In the genomic region with DNA sequence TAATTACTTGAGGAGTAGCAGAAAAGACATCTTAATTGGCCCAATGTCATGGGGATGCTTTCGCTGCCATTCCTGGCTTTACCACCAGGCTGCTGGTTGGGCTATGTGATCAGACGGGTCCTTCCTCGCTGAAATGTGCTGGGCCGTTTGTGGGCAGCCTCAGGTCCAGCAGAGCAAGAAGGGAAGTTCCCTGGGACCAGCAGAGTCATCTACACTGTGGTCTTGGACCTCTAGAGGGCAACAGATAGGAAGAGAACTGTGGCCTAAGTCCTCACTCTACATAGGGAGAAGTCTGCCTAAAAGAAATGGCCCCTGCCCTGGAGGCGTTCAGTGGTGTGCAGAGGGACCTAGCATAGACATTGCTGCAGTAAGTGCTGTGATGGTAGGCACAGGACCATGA, we compare ENCODE assay signal across 7 cellular contexts. TPM values are rescaled to one million over a fixed set of nuclear protein-coding genes. Genes with fewer than 3 reads are reported as not detected.
DNase-seq lines count a peak whose midpoint lies in the region; ATAC-seq and TF ChIP-seq lines count a peak whose summit lies in the region.

No MANE protein-coding gene starts in this region.

- peaks cover 10% of the 10 kb centered on the region; the same call in 1 of the 2 replicates for H3K36me3 ChIP-seq in Loucy (ENCODE audit: insufficient read depth, low read length)
- H3K36me3 ChIP-seq in hepatocyte (replicated peaks; ENCODE audit: insufficient read depth, low read depth), result no peaks in the 10 kb centered on the region

- WGBS in hepatocyte (ENCODE audit: low lambda C conversion rate, missing lambda C conversion rate), result 84% methylated on average over 5 of the region's 5 CpGs

- TF ChIP-seq CTCF in Loucy (conservative IDR thresholded peaks at IDR 0.05; ENCODE audit: low read length) (peak; percentile 71), hepatocyte (IDR thresholded peaks at IDR 0.05; ENCODE audit: poor library complexity) (peak; percentile 11)

- intact Hi-C loops in activated T-helper 2 cell treated with anti-CD3 and anti-CD28 coated beads, Interferon-gamma antibody, Interleukin-2, Interleukin-4, amounts not matched to agents 10 μg/mL and 5 μg/mL and 100 μg/mL, durations not matched to agents 14 hours and 24 hours and 36 hours (cut with micrococcal nuclease), result no loop called here

- H3K9me2 ChIP-seq in Loucy (replicated peaks; ENCODE audit: low read depth, low read length) (no peaks in the 10 kb centered on the region), hepatocyte (replicated peaks; ENCODE audit: insufficient read depth) (no peaks in the 10 kb centered on the region)

- peak overlapping the region; percentile 64 for H3K4me3 Mint-ChIP-seq in activated T-helper 2 cell treated with anti-CD3 and anti-CD28 coated beads, Interferon-gamma antibody, Interleukin-2, Interleukin-4, amounts not matched to agents 10 μg/mL and 5 μg/mL and 100 μg/mL, durations not matched to agents 14 hours and 24 hours and 36 hours (ENCODE audit: low read depth)
- H3K4me3 Mint-ChIP-seq in stimulated activated naive CD8-positive, alpha-beta T cell treated with anti-CD3 and anti-CD28 coated beads, Interleukin-15, amount 100 ng/mL, for 72 hours, result peak overlapping the region; percentile 80 to 92

- peak overlapping the region; percentile 41 for H3K4me3 ChIP-seq in Loucy (ENCODE audit: low read length, poor library complexity, severe bottlenecking)
- no peak overlapping the region for H3K4me3 ChIP-seq in hepatocyte

- peak overlapping the region; percentile 95 for H3K27ac Mint-ChIP-seq in activated T-helper 2 cell treated with anti-CD3 and anti-CD28 coated beads, Interferon-gamma antibody, Interleukin-2, Interleukin-4, amounts not matched to agents 10 μg/mL and 5 μg/mL and 100 μg/mL, durations not matched to agents 14 hours and 24 hours and 36 hours
- peak overlapping the region; percentile 15 to 69 for H3K27ac Mint-ChIP-seq in stimulated activated naive CD8-positive, alpha-beta T cell treated with anti-CD3 and anti-CD28 coated beads, Interleukin-15, amount 100 ng/mL, for 72 hours

- H3K27me3 ChIP-seq in Loucy (ENCODE audit: insufficient read depth, low read length, poor library complexity, severe bottlenecking), result no peaks in the 10 kb centered on the region
- no peaks in the 10 kb centered on the region for H3K27me3 ChIP-seq in hepatocyte

- ATAC-seq in GM18498 (IDR thresholded peaks at IDR 0.05; ENCODE audit: unreplicated experiment) (peak; percentile 31), HG03108 (IDR thresholded peaks at IDR 0.05; ENCODE audit: unreplicated experiment) (no peak)
- ATAC-seq in stimulated activated naive CD8-positive, alpha-beta T cell treated with anti-CD3 and anti-CD28 coated beads, Interleukin-15, amount 100 ng/mL, for 72 hours, result peak; percentile 62

- H4K20me1 ChIP-seq in Loucy (ENCODE audit: insufficient read depth, low read length, poor library complexity, severe bottlenecking), result peaks cover 14% of the 10 kb centered on the region
- H4K20me1 ChIP-seq in hepatocyte (ENCODE audit: insufficient read depth, poor library complexity, severe bottlenecking), result peaks cover 9% of the 10 kb centered on the region

- no peaks in the 10 kb centered on the region for H3K27me3 Mint-ChIP-seq in activated T-helper 2 cell treated with anti-CD3 and anti-CD28 coated beads, Interferon-gamma antibody, Interleukin-2, Interleukin-4, amounts not matched to agents 10 μg/mL and 5 μg/mL and 100 μg/mL, durations not matched to agents 14 hours and 24 hours and 36 hours (ENCODE audit: low read depth)
- H3K27me3 Mint-ChIP-seq in stimulated activated naive CD8-positive, alpha-beta T cell treated with anti-CD3 and anti-CD28 coated beads, Interleukin-15, amount 100 ng/mL, for 72 hours, result no peaks in the 10 kb centered on the region

- H2AFZ ChIP-seq in Loucy (ENCODE audit: low read length) (no peak overlapping the region), hepatocyte (no peak overlapping the region)

- H3K27ac ChIP-seq in hepatocyte, result peak overlapping the region; percentile 63

- DNase-seq in activated T-helper 2 cell treated with anti-CD3 and anti-CD28 coated beads, Interferon-gamma antibody, Interleukin-2, Interleukin-4, amounts not matched to agents 10 μg/mL and 5 μg/mL and 100 μg/mL, durations not matched to agents 14 hours and 24 hours and 36 hours (ENCODE audit: low spot score), result no peak
- DNase-seq in hepatocyte (ENCODE audit: low spot score) (no peak), NCI-H1930 (lab: John Stamatoyannopoulos, UW) (no peak)
- DNase-seq in stimulated activated naive CD8-positive, alpha-beta T cell treated with anti-CD3 and anti-CD28 coated beads, Interleukin-15, amount 100 ng/mL, for 72 hours, result peak; percentile 40 to 53

- H3K4me1 ChIP-seq in Loucy (ENCODE audit: insufficient read depth, low read length, poor library complexity, severe bottlenecking), result peaks cover 93% of the 10 kb centered on the region
- H3K4me1 ChIP-seq in hepatocyte (ENCODE audit: insufficient read depth), result peaks cover 17% of the 10 kb centered on the region

- H3K79me2 ChIP-seq in Loucy (ENCODE audit: insufficient read depth, low read length), result peaks cover 95% of the 10 kb centered on the region
- peaks cover 72% of the 10 kb centered on the region for H3K79me2 ChIP-seq in hepatocyte

- no peaks in the 10 kb centered on the region for H3K9me3 Mint-ChIP-seq in activated T-helper 2 cell treated with anti-CD3 and anti-CD28 coated beads, Interferon-gamma antibody, Interleukin-2, Interleukin-4, amounts not matched to agents 10 μg/mL and 5 μg/mL and 100 μg/mL, durations not matched to agents 14 hours and 24 hours and 36 hours
- H3K9me3 Mint-ChIP-seq in stimulated activated naive CD8-positive, alpha-beta T cell treated with anti-CD3 and anti-CD28 coated beads, Interleukin-15, amount 100 ng/mL, for 72 hours, result no peaks in the 10 kb centered on the region

- H3K36me3 Mint-ChIP-seq in activated T-helper 2 cell treated with anti-CD3 and anti-CD28 coated beads, Interferon-gamma antibody, Interleukin-2, Interleukin-4, amounts not matched to agents 10 μg/mL and 5 μg/mL and 100 μg/mL, durations not matched to agents 14 hours and 24 hours and 36 hours (ENCODE audit: low read depth), result peaks cover 77% of the 10 kb centered on the region

- peaks cover 8% of the 10 kb centered on the region; the same call in 1 of the 2 replicates for H3F3A ChIP-seq in Loucy (ENCODE audit: low read depth)

- H3K9me3 ChIP-seq in Loucy (ENCODE audit: insufficient read depth, low read depth, low read length), result no peaks in the 10 kb centered on the region
- no peaks in the 10 kb centered on the region for H3K9me3 ChIP-seq in hepatocyte (ENCODE audit: low read depth)

- H3K4me2 ChIP-seq in Loucy (ENCODE audit: low read depth, low read length, poor library complexity, severe bottlenecking) (peak overlapping the region; percentile 57), hepatocyte (no peak overlapping the region)

- H3K9ac ChIP-seq in Loucy (ENCODE audit: low read depth, low read length, poor library complexity, severe bottlenecking), result peak overlapping the region; percentile 79

- H3K4me1 Mint-ChIP-seq in activated T-helper 2 cell treated with anti-CD3 and anti-CD28 coated beads, Interferon-gamma antibody, Interleukin-2, Interleukin-4, amounts not matched to agents 10 μg/mL and 5 μg/mL and 100 μg/mL, durations not matched to agents 14 hours and 24 hours and 36 hours (ENCODE audit: low read depth), result peaks cover 88% of the 10 kb centered on the region
- H3K4me1 Mint-ChIP-seq in stimulated activated naive CD8-positive, alpha-beta T cell treated with anti-CD3 and anti-CD28 coated beads, Interleukin-15, amount 100 ng/mL, for 72 hours, result peaks cover 95% of the 10 kb centered on the region

RNA-seq across cellular contexts. Expression of gene EVL, which starts 10.9 kb away (rescaled TPM):
- 255 TPM in 2 replicates for total RNA-seq in activated T-helper 2 cell treated with anti-CD3 and anti-CD28 coated beads, Interferon-gamma antibody, Interleukin-2, Interleukin-4, amounts not matched to agents 10 μg/mL and 5 μg/mL and 100 μg/mL, durations not matched to agents 14 hours and 24 hours and 36 hours
- 43.4 and 60.5 TPM in 2 replicates for total RNA-seq in hepatocyte
- 77.2 and 103 TPM in 2 replicates for polyA plus RNA-seq in hepatocyte

Comparison
In these comparisons a context has a peak if more than half of its experiments do, and no peak if none do; other contexts are left out.
1. DNase-seq: peak in stimulated activated naive CD8-positive, alpha-beta T cell treated with anti-CD3 and anti-CD28 coated beads, Interleukin-15, amount 100 ng/mL, for 72 hours (2 of 2); none in activated T-helper 2 cell treated with anti-CD3 and anti-CD28 coated beads, Interferon-gamma antibody, Interleukin-2, Interleukin-4, amounts not matched to agents 10 μg/mL and 5 μg/mL and 100 μg/mL, durations not matched to agents 14 hours and 24 hours and 36 hours (single experiment), hepatocyte (single experiment) and NCI-H1930 (0 of 2).